9 cellular contexts compared by ENCODE assay signal in the genomic region with DNA sequence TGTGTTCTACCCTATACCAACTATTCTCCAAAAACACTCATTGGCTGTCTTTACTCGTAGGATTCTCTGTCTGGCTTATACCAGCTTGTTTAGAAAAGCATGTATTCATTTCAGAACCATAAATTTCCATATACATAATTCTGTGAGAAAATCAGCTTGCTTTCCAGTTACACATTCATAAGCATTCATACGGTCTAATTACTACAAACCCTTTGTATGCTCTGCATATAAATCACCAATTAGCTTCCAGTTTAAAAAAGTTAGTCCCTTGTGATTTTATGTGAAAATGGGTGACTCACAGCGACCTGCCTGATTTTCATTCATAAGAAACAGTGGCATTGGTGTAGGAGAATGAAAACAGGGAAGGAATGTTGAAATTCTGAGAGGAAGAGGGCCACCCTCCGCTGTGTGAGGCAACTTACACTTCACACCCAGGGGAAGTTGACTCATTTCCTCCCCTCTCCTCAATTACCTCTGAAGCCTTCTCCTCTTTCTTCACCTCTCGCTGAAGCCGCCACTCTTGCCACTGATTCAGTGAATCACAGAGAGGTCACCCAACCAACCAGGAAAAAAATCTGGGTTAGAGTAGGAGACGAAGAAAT.
DNase-seq lines count a peak whose midpoint lies in the region; ATAC-seq, FAIRE-seq and TF ChIP-seq lines count a peak whose summit lies in the region.
"Had no signal": no experiment of that assay in that cellular context is flagged by ENCODE, and none has a peak within 500 bp of the region (broad histone marks: within the 10 kb centered on the region; RNA-seq: fewer than 3 reads in every experiment).

No MANE protein-coding gene starts in this region.

- no CpG with 5 or more reads among the region's 7 CpGs for WGBS in H9 (ENCODE audit: extremely low coverage, insufficient read length, low lambda C conversion rate)

- no peak overlapping the region for H2BK15ac ChIP-seq in H9 (ENCODE audit: low read depth, low read length)

- H3K36me3 Mint-ChIP-seq in H9 (ENCODE audit: insufficient read depth in 1 of 3, low read depth in 3 of 3) = peaks cover 16 to 28% (median 25%) of the 10 kb centered on the region in 3 experiments
- H3K36me3 Mint-ChIP-seq: T-cell had no signal

- no peak overlapping the region for H3T11ph ChIP-seq in H9 (ENCODE audit: low read length)

- no peaks in the 10 kb centered on the region for H3K79me1 ChIP-seq in H9 (ENCODE audit: insufficient read depth, low read depth, low read length, poor library complexity, severe bottlenecking)

- H3K23me2 ChIP-seq in H9 (ENCODE audit: insufficient read length, low read depth, low read length, poor library complexity, severe bottlenecking) = no peaks in the 10 kb centered on the region

- H3K14ac ChIP-seq in H9 (ENCODE audit: insufficient read depth, low read length) = no peak overlapping the region

- peak overlapping the region in 2 of 3 experiments; percentile 60 to 91; a peak in 4 of 7 replicates for H3K27ac Mint-ChIP-seq in H9
- H3K27ac Mint-ChIP-seq: T-cell had no signal

- no peak overlapping the region for H3K4me3 ChIP-seq in osteoblast (ENCODE audit: insufficient read depth, low read length)

- no peak overlapping the region for H3K56ac ChIP-seq in H9 (ENCODE audit: insufficient read length, low read depth, low read length)

- H3K9ac ChIP-seq in H9 (ENCODE audit: extremely low read depth, insufficient read length, low read length) = no peak overlapping the region

- no peak overlapping the region for H4K8ac ChIP-seq in H9 (replicated peaks; ENCODE audit: insufficient read length, low read depth, low read length)

- no peak overlapping the region for H2BK20ac ChIP-seq in H9 (ENCODE audit: low read depth, low read length, poor library complexity, severe bottlenecking)

- peaks cover 16 to 21% of the 10 kb centered on the region in 2 experiments for H3K4me1 Mint-ChIP-seq in H9

- no peak for ATAC-seq in GM21360 (IDR thresholded peaks at IDR 0.05; ENCODE audit: unreplicated experiment)

- H3K18ac ChIP-seq in H9 (ENCODE audit: insufficient read length, low read depth, low read length) = no peak overlapping the region

- no peak overlapping the region for H2AK5ac ChIP-seq in H9 (ENCODE audit: insufficient read length, low read length)

- H2BK12ac ChIP-seq in H9 (ENCODE audit: insufficient read length, low read depth, low read length) = no peak overlapping the region

- FAIRE-seq in RCC 7860 (lab: Jason Lieb, UNC) = peak; percentile 86

- H4K20me1 ChIP-seq in H9 (ENCODE audit: control insufficient read depth, insufficient read depth, insufficient read length) (no peaks in the 10 kb centered on the region), osteoblast (ENCODE audit: insufficient read depth, low read length) (no peaks in the 10 kb centered on the region)

- H3K79me2 ChIP-seq in H9 (ENCODE audit: insufficient read depth, low read length) = no peaks in the 10 kb centered on the region
- no peaks in the 10 kb centered on the region for H3K79me2 ChIP-seq in osteoblast (ENCODE audit: insufficient read depth, low read length)

- H2BK120ac ChIP-seq in H9 (ENCODE audit: low read depth, low read length, poor library complexity, severe bottlenecking) = no peak overlapping the region

- no peaks in the 10 kb centered on the region for H3K27me3 Mint-ChIP-seq in H9 (ENCODE audit: low read depth)

- DNase-seq in H9 (peak; percentile 67), RCC 7860 (ENCODE audit: low spot score) (peak; percentile 74), epidermal melanocyte (ENCODE audit: insufficient read length, low spot score) (peak; percentile 22), osteoblast (ENCODE audit: insufficient read length, low spot score, missing footprints) (peak; percentile 78), NCI-H2171 (lab: John Stamatoyannopoulos, UW) (no peak)
- no peak for DNase-seq in activated CD8-positive, alpha-beta memory T cell treated with anti-CD3 and anti-CD28 coated beads, Interleukin-2, amount 50 U/mL, for 4 hours
- DNase-seq in activated CD4-positive, CD25-positive, alpha-beta regulatory T cell (lab: John Stamatoyannopoulos, UW) = no peak

- no peak overlapping the region for H3K4ac ChIP-seq in H9 (ENCODE audit: low read depth, low read length)

- peak overlapping the region; percentile 0 for H3K4me2 ChIP-seq in H9 (ENCODE audit: insufficient read depth, insufficient read length, low read length)
- H3K4me2 ChIP-seq in osteoblast (ENCODE audit: insufficient read depth, low read length) = peak overlapping the region; percentile 68

- H4K91ac ChIP-seq in H9 (ENCODE audit: insufficient read length, low read depth, low read length) = no peak overlapping the region

- H3K4me1 ChIP-seq in H9 (ENCODE audit: insufficient read depth, low read length) = peaks cover 2% of the 10 kb centered on the region; the same call in 1 of the 2 replicates
- H3K4me1 ChIP-seq in osteoblast (ENCODE audit: insufficient read depth, low read length) = peaks cover 16% of the 10 kb centered on the region

- H3K36me3 ChIP-seq in osteoblast (ENCODE audit: insufficient read depth, low read length) = no peaks in the 10 kb centered on the region

- no peak for TF ChIP-seq CTCF in H9 (conservative IDR thresholded peaks at IDR 0.05)
- TF ChIP-seq CTCF in osteoblast (IDR thresholded peaks at IDR 0.05; ENCODE audit: extremely low read depth, low read depth, low read length) = no peak

- H3K27ac ChIP-seq in H9 (ENCODE audit: insufficient read length, low read depth, low read length) (peak overlapping the region; percentile 60), osteoblast (ENCODE audit: low read depth, low read length) (no peak overlapping the region)

- H3K9me3 Mint-ChIP-seq in H9 = peaks cover 9 to 17% of the 10 kb centered on the region in 2 experiments; a peak in 4 of 5 replicates

- no peaks in the 10 kb centered on the region for H3K27me3 ChIP-seq in H9 (ENCODE audit: insufficient read depth, low read length)
- peaks cover 6% of the 10 kb centered on the region for H3K27me3 ChIP-seq in osteoblast (ENCODE audit: insufficient read depth, low read length)

- no peak overlapping the region for H2BK5ac ChIP-seq in H9 (ENCODE audit: insufficient read length, low read length)

- H3K9me3 ChIP-seq in H9 (ENCODE audit: control insufficient read depth, low read depth, low read length) (no peaks in the 10 kb centered on the region), osteoblast (ENCODE audit: low read depth, low read length) (no peaks in the 10 kb centered on the region)

- no peak overlapping the region for H4K5ac ChIP-seq in H9 (ENCODE audit: insufficient read length, low read depth, low read length)

- H2AFZ ChIP-seq in H9 (ENCODE audit: low read length) (no peak overlapping the region), osteoblast (ENCODE audit: low read length) (peak overlapping the region; percentile 29)

- no peak overlapping the region for H3K4me3 Mint-ChIP-seq in H9
- H3K4me3 Mint-ChIP-seq: T-cell had no signal

- H3K23ac ChIP-seq in H9 (ENCODE audit: insufficient read length, low read depth, low read length) = no peak overlapping the region

Comparison
In these comparisons a context has a peak if more than half of its experiments do, and no peak if none do; other contexts are left out.
1. DNase-seq: peak in H9 (single experiment), RCC 7860 (single experiment), epidermal melanocyte (single experiment) and osteoblast (single experiment); none in activated CD8-positive, alpha-beta memory T cell treated with anti-CD3 and anti-CD28 coated beads, Interleukin-2, amount 50 U/mL, for 4 hours (single experiment), activated CD4-positive, CD25-positive, alpha-beta regulatory T cell (0 of 4) and NCI-H2171 (single experiment).